In genomic region chr18:13382990-13383821, GRCh38 we compare ENCODE assay signal across 10 cellular contexts.
DNase-seq lines count a peak whose midpoint lies in the region; TF ChIP-seq lines count a peak whose summit lies in the region.
"Had no signal": no experiment of that assay in that cellular context is flagged by ENCODE, and none has a peak within 500 bp of the region (broad histone marks: within the 10 kb centered on the region; RNA-seq: fewer than 3 reads in every experiment).

No MANE protein-coding gene starts in this region.

- CTCF ChIA-PET in OCI-LY7 (lab: Charles Lee; ENCODE audit: unreplicated experiment): no interaction called here

- H3K9me3 ChIP-seq in BLaER1 treated with 17β-estradiol and CSF1 and Interleukin-3, amounts not matched to agents 10 nM and 100 nM (replicated peaks in 1 of 11): no peaks in the 10 kb centered on the region
- H3K9me3 ChIP-seq in OCI-LY7 (ENCODE audit: low read length) (no peaks in the 10 kb centered on the region), neural progenitor cell (ENCODE audit: low read depth) (no peaks in the 10 kb centered on the region), Karpas-422 (ENCODE audit: low read length) (no peaks in the 10 kb centered on the region)

- TF ChIP-seq CTCF in OCI-LY7 (conservative IDR thresholded peaks at IDR 0.05; ENCODE audit: low read length): no peak
- no peak for TF ChIP-seq CTCF in neural progenitor cell (IDR thresholded peaks at IDR 0.05)

- peak overlapping the region; percentile 28 for H3K4me3 Mint-ChIP-seq in neural progenitor cell

- POLR2A ChIA-PET in OCI-LY7 (lab: Charles Lee): no interaction called here

- H3K27ac ChIP-seq in BLaER1 treated with 17β-estradiol and CSF1 and Interleukin-3, amounts not matched to agents 10 nM and 100 nM: peak overlapping the region; percentile 57 to 93 (median 77)
- H3K27ac ChIP-seq in OCI-LY7 (ENCODE audit: low read depth, low read length, poor library complexity, severe bottlenecking): no peak overlapping the region
- no peak overlapping the region for H3K27ac ChIP-seq in neural progenitor cell
- H3K27ac ChIP-seq in Karpas-422 (ENCODE audit: low read length): no peak overlapping the region

- H4K20me1 ChIP-seq in BLaER1 treated with 17β-estradiol and CSF1 and Interleukin-3, amounts not matched to agents 10 nM and 100 nM: peaks cover 0 to 33% (median 0%) of the 10 kb centered on the region in 11 experiments; a peak in 7 of 22 replicates
- H4K20me1 ChIP-seq in OCI-LY7 (ENCODE audit: insufficient read depth, low read length) (no peaks in the 10 kb centered on the region), neural progenitor cell (ENCODE audit: low read depth) (no peaks in the 10 kb centered on the region), Karpas-422 (ENCODE audit: insufficient read depth, low read depth, low read length) (no peaks in the 10 kb centered on the region)

- peak overlapping the region in 5 of 10 experiments; percentile 45 to 62 (median 52); a peak in 6 of 20 replicates for H3K4me3 ChIP-seq in BLaER1 treated with 17β-estradiol and CSF1 and Interleukin-3, amounts not matched to agents 10 nM and 100 nM
- H3K4me3 ChIP-seq in OCI-LY7 (ENCODE audit: low read depth, low read length, poor library complexity, severe bottlenecking) (no peak overlapping the region), neural progenitor cell (no peak overlapping the region), Karpas-422 (ENCODE audit: low read length) (no peak overlapping the region)

- no peaks in the 10 kb centered on the region for H3K36me3 Mint-ChIP-seq in neural progenitor cell

- no peaks in the 10 kb centered on the region for H3K9me3 Mint-ChIP-seq in neural progenitor cell

- peak overlapping the region; percentile 96 for H3K27ac Mint-ChIP-seq in neural progenitor cell

- DNase-seq in OCI-LY7 (ENCODE audit: low spot score) (no peak), ecto neural progenitor cell (ENCODE audit: low spot score) (peak; percentile 30), neural progenitor cell (ENCODE audit: low spot score) (no peak), RPMI8226 (no peak), NCI-H2081 treated with DMSO at 0.1 percent for 48 hours (lab: John Stamatoyannopoulos, UW) (no peak), Karpas-422 (no peak), NCI-H1436 treated with DMSO at 0.1 percent for 48 hours (lab: John Stamatoyannopoulos, UW) (no peak)
- DNase-seq: EL, SHP77 had no signal

- peaks cover 0 to 20% (median 13%) of the 10 kb centered on the region in 11 experiments; a peak in 15 of 22 replicates for H3K36me3 ChIP-seq in BLaER1 treated with 17β-estradiol and CSF1 and Interleukin-3, amounts not matched to agents 10 nM and 100 nM
- H3K36me3 ChIP-seq in OCI-LY7 (ENCODE audit: insufficient read depth, low read length) (no peaks in the 10 kb centered on the region), neural progenitor cell (no peaks in the 10 kb centered on the region), Karpas-422 (ENCODE audit: insufficient read depth, low read length) (no peaks in the 10 kb centered on the region)

- H2AFZ ChIP-seq in OCI-LY7 (ENCODE audit: low read length): no peak overlapping the region
- H2AFZ ChIP-seq in neural progenitor cell (replicated peaks): no peak overlapping the region
- H2AFZ ChIP-seq in Karpas-422 (ENCODE audit: low read length): no peak overlapping the region

- peak overlapping the region; percentile 82 to 98 (median 85) for H3K4me2 ChIP-seq in BLaER1 treated with 17β-estradiol and CSF1 and Interleukin-3, amounts not matched to agents 10 nM and 100 nM
- H3K4me2 ChIP-seq in OCI-LY7 (ENCODE audit: low read length) (peak overlapping the region; percentile 59; the same call in 1 of the 2 replicates), neural progenitor cell (no peak overlapping the region), Karpas-422 (ENCODE audit: low read depth, low read length, poor library complexity, severe bottlenecking) (no peak overlapping the region)

- H3F3A ChIP-seq in neural progenitor cell (ENCODE audit: low read depth): no peaks in the 10 kb centered on the region

- peaks cover 10% of the 10 kb centered on the region for H3K27me3 Mint-ChIP-seq in neural progenitor cell (ENCODE audit: insufficient read depth, low read depth)

- peaks cover 0 to 8% (median 0%) of the 10 kb centered on the region in 11 experiments; a peak in 2 of 22 replicates for H3K27me3 ChIP-seq in BLaER1 treated with 17β-estradiol and CSF1 and Interleukin-3, amounts not matched to agents 10 nM and 100 nM
- H3K27me3 ChIP-seq in neural progenitor cell (no peaks in the 10 kb centered on the region), Karpas-422 (ENCODE audit: low read length) (no peaks in the 10 kb centered on the region)

- H3K79me2 ChIP-seq in OCI-LY7 (ENCODE audit: insufficient read depth, low read depth, low read length) (no peaks in the 10 kb centered on the region), neural progenitor cell (ENCODE audit: low read depth) (no peaks in the 10 kb centered on the region), Karpas-422 (ENCODE audit: low read length) (no peaks in the 10 kb centered on the region)

- no TSS peak for BruUV-seq in OCI-LY7 (replicated peaks; lab: Mats Ljungman, UMichigan)

- H3K9me2 ChIP-seq in OCI-LY7 (ENCODE audit: insufficient read depth, low read length): no peaks in the 10 kb centered on the region
- H3K9me2 ChIP-seq in Karpas-422 (replicated peaks; ENCODE audit: insufficient read depth, low read length): no peaks in the 10 kb centered on the region

- peaks cover 55% of the 10 kb centered on the region for H3K4me1 Mint-ChIP-seq in neural progenitor cell

- H3K9ac ChIP-seq in BLaER1 treated with 17β-estradiol and CSF1 and Interleukin-3, amounts not matched to agents 10 nM and 100 nM: peak overlapping the region; percentile 48 to 84 (median 71)
- no peak overlapping the region for H3K9ac ChIP-seq in neural progenitor cell
- no peak overlapping the region for H3K9ac ChIP-seq in Karpas-422 (ENCODE audit: low read length)

- peaks cover 51 to 71% (median 65%) of the 10 kb centered on the region in 10 experiments for H3K4me1 ChIP-seq in BLaER1 treated with 17β-estradiol and CSF1 and Interleukin-3, amounts not matched to agents 10 nM and 100 nM
- H3K4me1 ChIP-seq in OCI-LY7 (ENCODE audit: insufficient read depth, low read length, poor library complexity, severe bottlenecking): peaks cover 6% of the 10 kb centered on the region
- no peaks in the 10 kb centered on the region for H3K4me1 ChIP-seq in neural progenitor cell
- no peaks in the 10 kb centered on the region for H3K4me1 ChIP-seq in Karpas-422 (ENCODE audit: low read length)

- intact Hi-C loops in OCI-LY7 (cut with micrococcal nuclease; ENCODE audit: unreplicated experiment): no loop called here

Comparison
In these comparisons a context has a peak if more than half of its experiments do, and no peak if none do; other contexts are left out.
1. H3K27ac ChIP-seq: peak in BLaER1 treated with 17β-estradiol and CSF1 and Interleukin-3, amounts not matched to agents 10 nM and 100 nM (11 of 11); none in OCI-LY7 (single experiment), neural progenitor cell (single experiment) and Karpas-422 (single experiment).
2. H3K4me2 ChIP-seq: peak in BLaER1 treated with 17β-estradiol and CSF1 and Interleukin-3, amounts not matched to agents 10 nM and 100 nM (11 of 11) and OCI-LY7 (single experiment); none in neural progenitor cell (single experiment) and Karpas-422 (single experiment).
3. H3K9ac ChIP-seq: peak in BLaER1 treated with 17β-estradiol and CSF1 and Interleukin-3, amounts not matched to agents 10 nM and 100 nM (11 of 11); none in neural progenitor cell (single experiment) and Karpas-422 (single experiment).